20 cellular contexts compared by ENCODE assay signal in genomic region chr2:169013628-169014026, GRCh38. TPM values are rescaled to one million over a fixed set of nuclear protein-coding genes. Genes with fewer than 3 reads are reported as not detected.
DNase-seq lines count a peak whose midpoint lies in the region; ATAC-seq, FAIRE-seq and TF ChIP-seq lines count a peak whose summit lies in the region.
"Had no signal": no experiment of that assay in that cellular context is flagged by ENCODE, and none has a peak within 500 bp of the region (broad histone marks: within the 10 kb centered on the region; RNA-seq: fewer than 3 reads in every experiment).

No MANE protein-coding gene starts in this region.

- POLR2A ChIA-PET in HepG2 (lab: Yijun Ruan, JAX), result no interaction called here

- intact Hi-C loops in HepG2 (cut with micrococcal nuclease; ENCODE audit: unreplicated experiment), result no loop called here

- no peak overlapping the region for H2AFZ ChIP-seq in HepG2 (ENCODE audit: low read length)

- TF ChIP-seq CTCF in liver (IDR thresholded peaks at IDR 0.05; ENCODE audit: low read depth, low read length, missing input control) (no peak), HepG2 (CRISPR knock-in tag; IDR thresholded peaks at IDR 0.05) (no peak), neutrophil (IDR thresholded peaks at IDR 0.05) (no peak)

- peak overlapping the region in 1 of 2 donors; percentile 38 for H3K9ac ChIP-seq in liver (ENCODE audit: low read depth in 1 of 2, low read length in 2 of 2)
- no peak overlapping the region for H3K9ac ChIP-seq in HepG2 (ENCODE audit: insufficient read depth, low read depth, low read length)
- no peak overlapping the region for H3K9ac ChIP-seq in endocrine pancreas (ENCODE audit: control insufficient read depth, insufficient read depth, low read length)

- peaks cover 0 to 19% (median 13%) of the 10 kb centered on the region in 4 donors for H3K4me1 ChIP-seq in liver (ENCODE audit: control insufficient read depth in 4 of 4, insufficient read depth in 4 of 4, low read length in 3 of 4)
- H3K4me1 ChIP-seq in HepG2 (ENCODE audit: insufficient read depth, low read length), result peaks cover 19% of the 10 kb centered on the region
- H3K4me1 ChIP-seq in endocrine pancreas (ENCODE audit: control insufficient read depth, insufficient read depth, low read length), result peaks cover 17% of the 10 kb centered on the region
- H3K4me1 ChIP-seq in neutrophil (ENCODE audit: control insufficient read depth in 1 of 2, insufficient read depth in 1 of 2, low read depth in 1 of 2, low read length in 1 of 2), result peaks cover 30 to 31% of the 10 kb centered on the region in 2 experiments
- H3K4me1 ChIP-seq: BE2C had no signal

- DNase-seq in HepG2 (ENCODE audit: low spot score), result no peak
- DNase-seq in NCI-H2227 treated with DMSO at 0.1 percent for 48 hours (lab: John Stamatoyannopoulos, UW), result no peak
- DNase-seq in activated CD8-positive, alpha-beta memory T cell treated with anti-CD3 and anti-CD28 coated beads for 24 hours, result no peak
- DNase-seq in DMS153 treated with DMSO at 0.1 percent for 48 hours (lab: John Stamatoyannopoulos, UW; ENCODE audit: unreplicated experiment), result no peak
- DNase-seq: BE2C; CD4-positive, CD25-positive, alpha-beta regulatory T cell; COR-L47; DMS153; GF-D8; KBM-7; NCI-H1105 treated with DMSO at 0.1 percent for 48 hours; NCI-H2081 treated with DMSO at 0.1 percent for 48 hours; Right ventricle myocardium superior had no signal

- TF ChIP-seq POLR2A in HepG2 (IDR thresholded peaks at IDR 0.05; ENCODE audit: insufficient read depth in 1 of 2, low read depth in 2 of 2, low read length in 2 of 2), result no peak

- in situ Hi-C loops in HepG2 (cut with HindIII; ENCODE audit: extremely low pct_ligation_motif_present, low pct_unique_long_range_greater_than_20kb), result no loop called here

- CTCF ChIA-PET in HepG2 (lab: Yijun Ruan, JAX; ENCODE audit: low intra/inter-chr PET ratio, low total read pairs), result no interaction called here

- peak overlapping the region in 1 of 3 donors; percentile 18 for H3K4me3 ChIP-seq in liver (ENCODE audit: low read depth in 1 of 3, low read length in 3 of 3)
- H3K4me3 ChIP-seq in HepG2 (replicated peaks in 1 of 3; ENCODE audit: insufficient read depth in 1 of 3, low read depth in 2 of 3, low read length in 3 of 3), result no peak overlapping the region
- peak overlapping the region; percentile 7 for H3K4me3 ChIP-seq in endocrine pancreas (ENCODE audit: control insufficient read depth, insufficient read depth, low read length)
- H3K4me3 ChIP-seq in neutrophil (ENCODE audit: low read depth in 1 of 2, low read length in 1 of 2), result no peak overlapping the region

- H3K27me3 ChIP-seq in liver (ENCODE audit: control insufficient read depth in 4 of 4, insufficient read depth in 4 of 4, low read length in 3 of 4) (no peaks in the 10 kb centered on the region), HepG2 (ENCODE audit: control insufficient read depth in 1 of 2, insufficient read depth in 2 of 2, low read length in 2 of 2) (no peaks in the 10 kb centered on the region), endocrine pancreas (ENCODE audit: control insufficient read depth, insufficient read depth, low read length) (no peaks in the 10 kb centered on the region), neutrophil (no peaks in the 10 kb centered on the region)
- H3K27me3 ChIP-seq: BE2C had no signal

- no peak for TF ChIP-seq EP300 in HepG2 (IDR thresholded peaks at IDR 0.05; ENCODE audit: low read depth in 2 of 2, low read length in 2 of 2)
- TF ChIP-seq EP300 in HepG2 (CRISPR knock-in tag; IDR thresholded peaks at IDR 0.05; ENCODE audit: borderline replicate concordance), result no peak

- H3K4me2 ChIP-seq in HepG2 (ENCODE audit: low read depth, low read length), result no peak overlapping the region

- no peaks in the 10 kb centered on the region for H4K20me1 ChIP-seq in HepG2 (ENCODE audit: insufficient read depth, low read length)

- no peak for TF ChIP-seq RAD21 in liver (IDR thresholded peaks at IDR 0.05)
- TF ChIP-seq RAD21 in HepG2 (CRISPR knock-in tag; IDR thresholded peaks at IDR 0.05), result no peak

- H3K36me3 ChIP-seq in liver (ENCODE audit: control insufficient read depth in 4 of 4, insufficient read depth in 3 of 4, low read depth in 1 of 4, low read length in 3 of 4) (peaks cover 1 to 36% (median 13%) of the 10 kb centered on the region in 4 donors), HepG2 (replicated peaks in 1 of 2; ENCODE audit: control insufficient read depth in 1 of 2, insufficient read depth in 2 of 2, low read length in 2 of 2) (no peaks in the 10 kb centered on the region), endocrine pancreas (ENCODE audit: control insufficient read depth, insufficient read depth, low read length) (no peaks in the 10 kb centered on the region), neutrophil (no peaks in the 10 kb centered on the region)
- H3K36me3 ChIP-seq: BE2C had no signal

- H3K27ac ChIP-seq in liver (ENCODE audit: low read depth in 1 of 2, low read length in 2 of 2) (peak overlapping the region; percentile 79 to 86), HepG2 (ENCODE audit: extremely low read length, insufficient read depth, low read length) (no peak overlapping the region), neutrophil (peak overlapping the region; percentile 68)

- 52% methylated on average over 4 of the region's 4 CpGs for WGBS in liver
- WGBS in HepG2 (ENCODE audit: low lambda C conversion rate), result 65% methylated on average over 4 of the region's 4 CpGs

- BruUV-seq in HepG2 (replicated peaks; lab: Mats Ljungman, UMichigan), result no TSS peak

- no peak for FAIRE-seq in HepG2 (lab: Jason Lieb, UNC)
- FAIRE-seq: H54, RCC 7860 had no signal

- no peak for ATAC-seq in HepG2

- no peaks in the 10 kb centered on the region for H3K79me2 ChIP-seq in HepG2 (ENCODE audit: insufficient read depth, low read length)

- no peaks in the 10 kb centered on the region for H3K9me3 ChIP-seq in liver (ENCODE audit: control insufficient read depth in 4 of 4, low read length in 3 of 4)
- H3K9me3 ChIP-seq in HepG2 (ENCODE audit: low read length), result no peaks in the 10 kb centered on the region
- no peaks in the 10 kb centered on the region for H3K9me3 ChIP-seq in endocrine pancreas (ENCODE audit: control insufficient read depth, low read length)
- H3K9me3 ChIP-seq in neutrophil, result no peaks in the 10 kb centered on the region
- H3K9me3 ChIP-seq: BE2C had no signal

TF ChIP-seq in HepG2, 621 proteins besides CTCF, POLR2A, EP300 and RAD21 (continues in another document):
- TF ChIP-seq ZFP1 (CRISPR knock-in tag; IDR thresholded peaks at IDR 0.05) (no peak), NR1H2 (CRISPR knock-in tag; IDR thresholded peaks at IDR 0.05; ENCODE audit: borderline replicate concordance, low read depth) (no peak), DNMT1 (CRISPR knock-in tag; IDR thresholded peaks at IDR 0.05) (no peak), ZZZ3 (CRISPR knock-in tag; IDR thresholded peaks at IDR 0.05; ENCODE audit: borderline replicate concordance) (no peak)

RNA-seq across cellular contexts. Expression of gene ABCB11, which starts 17.5 kb away (rescaled TPM):
- total RNA-seq in liver (10 to 100 TPM; 43.5 to 74.3 TPM), HepG2 (2016; rRNA removed; fragmentation: Illumina TruSeq; extraction: Trizol) (not detected in 2 replicates)
- polyA plus RNA-seq in liver (10 to 100 TPM; 18.3 to 33.1 TPM), HepG2 (2011; rRNA removed) (not detected in 2 replicates)
- not detected in 2 replicates for total RNA-seq in HepG2 (2016; cell fraction: cytosol; rRNA removed; fragmentation: Illumina TruSeq; extraction: Trizol; ENCODE audit: low read depth)
- not detected in 2 replicates for total RNA-seq in HepG2 (2016; cell fraction: insoluble cytoplasmic fraction; rRNA removed; fragmentation: Illumina TruSeq; extraction: Trizol)
- not detected in 2 replicates for total RNA-seq in HepG2 (2016; cell fraction: membrane; rRNA removed; fragmentation: Illumina TruSeq; extraction: Trizol)
- total RNA-seq in HepG2 (2016; cell fraction: nucleus; rRNA removed; fragmentation: Illumina TruSeq; extraction: Trizol), result not detected in 2 replicates
- polyA plus RNA-seq in HepG2 (2011; cell fraction: cytosol; rRNA removed), result not detected in 2 replicates
- polyA plus RNA-seq in HepG2 (2011; cell fraction: nucleus; rRNA removed), result not detected in 2 replicates
- not detected in 2 replicates for polyA plus RNA-seq in HepG2 (2012)
- not detected in 2 replicates for polyA plus RNA-seq in HepG2 (2016; cell fraction: cytosol; fragmentation: Illumina TruSeq; extraction: Trizol; ENCODE audit: low read depth)
- polyA plus RNA-seq in HepG2 (2016; cell fraction: insoluble cytoplasmic fraction; fragmentation: Illumina TruSeq; extraction: Trizol; ENCODE audit: low read depth), result not detected in 2 replicates
- polyA plus RNA-seq in HepG2 (2016; cell fraction: membrane; fragmentation: Illumina TruSeq; extraction: Trizol; ENCODE audit: low read depth), result not detected in 2 replicates
- not detected in 2 replicates for polyA plus RNA-seq in HepG2 (2016; cell fraction: nucleus; fragmentation: Illumina TruSeq; extraction: Trizol; ENCODE audit: insufficient read depth, low read depth)
- polyA minus RNA-seq in HepG2 (2011; rRNA and poly(A)+ RNA removed; ENCODE audit: low replicate concordance), result 0.09 TPM in 1 of 2 replicates, not detected in the other
- not detected in 2 replicates for polyA minus RNA-seq in HepG2 (2011; cell fraction: cytosol; rRNA and poly(A)+ RNA removed)
- polyA minus RNA-seq in HepG2 (2011; cell fraction: nucleus; rRNA and poly(A)+ RNA removed), result not detected in 2 replicates
- total RNA-seq: A172; CD4-positive, CD25-positive, alpha-beta regulatory T cell; NCI-H460 had no signal
- polyA plus RNA-seq: CD4-positive, CD25-positive, alpha-beta regulatory T cell had no signal

RNA-seq across cellular contexts. Expression of gene DHRS9, which starts 55.7 kb away (rescaled TPM):
- under 1 TPM; 0.67 to 0.93 TPM for total RNA-seq in liver
- under 1 TPM; 0.25 to 0.60 TPM for polyA plus RNA-seq in liver
- not detected in 2 replicates for total RNA-seq in HepG2 (2016; rRNA removed; fragmentation: Illumina TruSeq; extraction: Trizol)
- total RNA-seq in HepG2 (2016; cell fraction: cytosol; rRNA removed; fragmentation: Illumina TruSeq; extraction: Trizol; ENCODE audit: low read depth), result not detected in 2 replicates
- total RNA-seq in HepG2 (2016; cell fraction: insoluble cytoplasmic fraction; rRNA removed; fragmentation: Illumina TruSeq; extraction: Trizol), result not detected in 2 replicates
- total RNA-seq in HepG2 (2016; cell fraction: membrane; rRNA removed; fragmentation: Illumina TruSeq; extraction: Trizol), result not detected in 2 replicates
- not detected in 2 replicates for total RNA-seq in HepG2 (2016; cell fraction: nucleus; rRNA removed; fragmentation: Illumina TruSeq; extraction: Trizol)
- polyA plus RNA-seq in HepG2 (2011; rRNA removed), result not detected in 2 replicates
- polyA plus RNA-seq in HepG2 (2011; cell fraction: cytosol; rRNA removed), result not detected in 2 replicates
- polyA plus RNA-seq in HepG2 (2011; cell fraction: nucleus; rRNA removed), result not detected in 2 replicates
- not detected in 2 replicates for polyA plus RNA-seq in HepG2 (2012)
- not detected in 2 replicates for polyA plus RNA-seq in HepG2 (2016; cell fraction: cytosol; fragmentation: Illumina TruSeq; extraction: Trizol; ENCODE audit: low read depth)
- polyA plus RNA-seq in HepG2 (2016; cell fraction: insoluble cytoplasmic fraction; fragmentation: Illumina TruSeq; extraction: Trizol; ENCODE audit: low read depth), result not detected in 2 replicates
- polyA plus RNA-seq in HepG2 (2016; cell fraction: membrane; fragmentation: Illumina TruSeq; extraction: Trizol; ENCODE audit: low read depth), result not detected in 2 replicates
- polyA plus RNA-seq in HepG2 (2016; cell fraction: nucleus; fragmentation: Illumina TruSeq; extraction: Trizol; ENCODE audit: insufficient read depth, low read depth), result not detected in 2 replicates
- polyA minus RNA-seq in HepG2 (2011; rRNA and poly(A)+ RNA removed; ENCODE audit: low replicate concordance), result 0.14 TPM in 1 of 2 replicates, not detected in the other
- not detected in 2 replicates for polyA minus RNA-seq in HepG2 (2011; cell fraction: cytosol; rRNA and poly(A)+ RNA removed)
- polyA minus RNA-seq in HepG2 (2011; cell fraction: nucleus; rRNA and poly(A)+ RNA removed), result not detected in 2 replicates
- total RNA-seq: A172; CD4-positive, CD25-positive, alpha-beta regulatory T cell; NCI-H460 had no signal
- polyA plus RNA-seq: CD4-positive, CD25-positive, alpha-beta regulatory T cell had no signal

Comparison
In these comparisons a context has a peak if more than half of its experiments do, and no peak if none do; other contexts are left out.
1. RNA of gene ABCB11, which starts 17.5 kb away (total RNA-seq): 43.5 to 74.3 TPM in liver; not detected in HepG2; every median in the first group is over 10 times any median in the second.